In the genomic region with DNA sequence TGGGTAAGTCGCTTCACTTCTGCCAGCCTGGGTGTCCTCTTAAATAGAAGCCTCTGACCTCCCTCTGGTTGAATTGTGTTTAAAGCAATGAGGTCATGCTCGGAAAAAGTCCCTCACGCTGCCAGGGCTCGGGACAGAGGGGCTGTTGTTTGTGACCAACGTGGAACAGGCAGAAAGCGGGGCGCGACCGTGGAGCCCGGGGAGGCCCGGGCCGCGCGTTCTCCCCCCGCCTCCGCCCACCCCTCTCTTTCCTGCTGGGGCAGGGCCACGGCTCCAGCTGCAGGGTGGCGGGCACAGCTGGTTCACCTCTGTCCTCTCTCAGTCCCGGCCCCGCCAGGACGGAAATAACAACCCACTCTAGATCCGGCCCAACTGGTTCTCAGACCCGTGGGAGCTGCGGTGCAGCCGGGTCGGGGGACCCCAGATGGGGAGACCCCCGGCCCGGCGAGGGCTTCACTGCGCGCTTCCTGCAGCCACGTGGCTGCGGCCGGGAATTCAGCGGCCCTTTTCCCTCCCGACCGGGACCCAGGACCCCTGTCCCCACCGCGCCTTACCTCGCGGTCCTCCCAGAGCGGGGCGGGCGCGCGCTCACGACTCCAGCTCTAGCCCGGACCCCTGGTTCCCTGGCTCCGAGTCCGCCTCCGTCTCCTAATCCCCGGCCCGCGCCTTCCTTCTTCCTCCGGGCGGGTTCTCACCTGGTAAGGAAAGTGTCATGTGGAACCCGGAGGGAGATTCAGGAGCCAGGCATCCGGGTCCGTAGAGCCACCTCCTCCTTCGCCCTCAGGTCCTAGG, we compare ENCODE assay signal across 8 cellular contexts. TPM values are rescaled to one million over a fixed set of nuclear protein-coding genes. Genes with fewer than 3 reads are reported as not detected.
DNase-seq lines count a peak whose midpoint lies in the region; ATAC-seq and TF ChIP-seq lines count a peak whose summit lies in the region.

No MANE protein-coding gene starts in this region.

- DNase-seq in AG09309 (ENCODE audit: low read depth) (no peak), SK-N-MC (ENCODE audit: low read depth, low spot score) (no peak), fibroblast of villous mesenchyme (ENCODE audit: low read depth) (no peak), natural killer cell (no peak), DMS 273 treated with DMSO at 0.1 percent for 48 hours (lab: John Stamatoyannopoulos, UW) (no peak), T1000 (lab: John Stamatoyannopoulos, UW) (no peak), NCI-H1417 (lab: John Stamatoyannopoulos, UW) (no peak), NCI-H510A treated with DMSO at 0.1 percent for 48 hours (lab: John Stamatoyannopoulos, UW) (no peak)

- no peak overlapping the region for H3K4me3 Mint-ChIP-seq in natural killer cell

- H3K9me3 Mint-ChIP-seq in natural killer cell = no peaks in the 10 kb centered on the region

- no peaks in the 10 kb centered on the region for H3K36me3 ChIP-seq in SK-N-MC (ENCODE audit: insufficient read depth, low read length)

- no peaks in the 10 kb centered on the region for H3K36me3 Mint-ChIP-seq in natural killer cell

- peaks cover 0 to 25% of the 10 kb centered on the region in 2 donors for H3K4me1 Mint-ChIP-seq in natural killer cell

- peak overlapping the region in 1 of 2 donors; percentile 55 for H3K27ac Mint-ChIP-seq in natural killer cell

- intact Hi-C loops in natural killer cell (cut with micrococcal nuclease) = loop anchor here (10.0 kb wide), 1 partner anchor 364 kb away; the partner anchor contains the start of gene KIR2DS4

- H3K27ac ChIP-seq in SK-N-MC = no peak overlapping the region

- H3K4me3 ChIP-seq in AG09309 (ENCODE audit: control insufficient read depth, low read depth, low read length) = peak overlapping the region; percentile 47
- H3K4me3 ChIP-seq in SK-N-MC = peak overlapping the region; percentile 71
- H3K4me3 ChIP-seq in fibroblast of villous mesenchyme (ENCODE audit: low read depth, low read length) = peak overlapping the region; percentile 51

- ATAC-seq in natural killer cell = peak in 2 of 3 donors; percentile 55 to 74

- peaks cover 31 to 45% of the 10 kb centered on the region in 2 donors for H3K27me3 Mint-ChIP-seq in natural killer cell (ENCODE audit: low read depth in 2 of 2)

- TF ChIP-seq CTCF in AG09309 (IDR thresholded peaks at IDR 0.05; ENCODE audit: control insufficient read depth, insufficient read depth, low read depth, low read length, missing control alignments) = no peak
- TF ChIP-seq CTCF in fibroblast of villous mesenchyme (IDR thresholded peaks at IDR 0.05; ENCODE audit: insufficient read depth, low read depth, low read length) = no peak
- TF ChIP-seq CTCF in natural killer cell (IDR thresholded peaks at IDR 0.05) = no peak

- no peaks in the 10 kb centered on the region for H3K9me3 ChIP-seq in SK-N-MC (ENCODE audit: low read depth, low read length)

- H3K9ac ChIP-seq in SK-N-MC (ENCODE audit: insufficient read length) = peak overlapping the region; percentile 75

RNA-seq across cellular contexts. Expression of gene CDC42EP5, which starts 1.9 kb away (rescaled TPM):
- total RNA-seq in fibroblast of villous mesenchyme (12.5 and 29.0 TPM in 2 replicates), natural killer cell (not detected)

RNA-seq across cellular contexts. Expression of gene LENG9, which starts 7.6 kb away (rescaled TPM):
- 5.2 and 7.1 TPM in 2 replicates for total RNA-seq in fibroblast of villous mesenchyme
- 1 to 10 TPM; 3.2 to 5.6 (median 4.3) TPM for total RNA-seq in natural killer cell

RNA-seq across cellular contexts. Expression of gene LENG8, which starts 22.2 kb away (rescaled TPM):
- 39.7 and 40.6 TPM in 2 replicates for total RNA-seq in fibroblast of villous mesenchyme
- total RNA-seq in natural killer cell = 100 to 1,000 TPM; 479 to 563 (median 507) TPM

RNA-seq across cellular contexts. Expression of gene LAIR2, which starts 31.4 kb away (rescaled TPM):
- not detected in 2 replicates for total RNA-seq in fibroblast of villous mesenchyme
- 10 to 100 TPM; 44.1 to 67.7 (median 53.3) TPM for total RNA-seq in natural killer cell

RNA-seq across cellular contexts. Expression of gene TTYH1, which starts 55.9 kb away (rescaled TPM):
- not detected in 2 replicates for total RNA-seq in fibroblast of villous mesenchyme
- under 1 TPM; 0.59 to 0.84 (median 0.65) TPM for total RNA-seq in natural killer cell

Comparison
In these comparisons a context has a peak if more than half of its experiments do, and no peak if none do; other contexts are left out.
1. RNA of gene CDC42EP5, which starts 1.9 kb away (total RNA-seq): 12.5 to 29.0 TPM in fibroblast of villous mesenchyme; not detected in natural killer cell; every median in the first group is over 10 times any median in the second.
2. RNA of gene LENG8, which starts 22.2 kb away (total RNA-seq): 479 to 563 TPM in natural killer cell; 39.7 to 40.6 TPM in fibroblast of villous mesenchyme; every median in the first group is over 10 times any median in the second.
3. Peak in every context shown above with its lines, with median percentiles within 50 percentile points of each other: H3K4me3 ChIP-seq.